In genomic region chr1:31885851-31886250, GRCh38 we compare ENCODE assay signal across 28 cellular contexts.
"Had no signal": no experiment of that assay in that cellular context is flagged by ENCODE, and none has a peak within 500 bp of the region (broad histone marks: within the 10 kb centered on the region; RNA-seq: fewer than 3 reads in every experiment).

No MANE protein-coding gene starts in this region.

- H3K27me3 ChIP-seq: stomach, suprapubic skin, testis, thyroid gland, tibial artery, tibial nerve, transverse colon, upper lobe of left lung, upper lobe of right lung, uterus, vagina had no signal

- H3K4me3 Mint-ChIP-seq: stimulated activated effector memory CD8-positive, alpha-beta T cell treated with anti-CD3 and anti-CD28 coated beads, Interleukin-12 subunit alpha, Interleukin-12 subunit beta, amount 100 ng/mL, for 72 hours; stimulated activated memory B cell treated with anti-CD40 and anti-IgM and Interleukin-4, amounts not matched to agents 10 μg/mL and 1 μg/mL and 100 μg/mL, for 72 hours; stimulated activated naive B cell treated with anti-CD40 and anti-IgM and Interleukin-4, amounts not matched to agents 10 μg/mL and 1 μg/mL and 100 μg/mL, for 72 hours; stimulated activated naive CD8-positive, alpha-beta T cell treated with anti-CD3 and anti-CD28 coated beads, Interleukin-15, amount 100 ng/mL, for 72 hours; stimulated activated naive CD8-positive, alpha-beta T cell treated with anti-CD3 and anti-CD28 coated beads, Interleukin-15, Interleukin-2, amounts not matched to agents 100 ng/mL and 50 ng/mL, for 24 hours had no signal

- FAIRE-seq: urothelium cell line had no signal

- H3K4me3 ChIP-seq: stomach, suprapubic skin, testis, thoracic aorta, thyroid gland, tibial artery, tibial nerve, transverse colon, upper lobe of left lung, upper lobe of right lung, uterus, vagina had no signal

- H3K4me1 ChIP-seq: suprapubic skin, uterus, vagina had no signal

- H3K27me3 Mint-ChIP-seq: stimulated activated memory B cell treated with anti-CD40 and anti-IgM and Interleukin-4, amounts not matched to agents 10 μg/mL and 1 μg/mL and 100 μg/mL, for 72 hours; stimulated activated naive B cell treated with anti-CD40 and anti-IgM and Interleukin-4, amounts not matched to agents 10 μg/mL and 1 μg/mL and 100 μg/mL, for 72 hours; stimulated activated naive CD8-positive, alpha-beta T cell treated with anti-CD3 and anti-CD28 coated beads, Interleukin-15, amount 100 ng/mL, for 72 hours; stimulated activated naive CD8-positive, alpha-beta T cell treated with anti-CD3 and anti-CD28 coated beads, Interleukin-15, Interleukin-2, amounts not matched to agents 100 ng/mL and 50 ng/mL, for 24 hours had no signal

- H3K36me3 ChIP-seq: stomach, suprapubic skin, thoracic aorta, thyroid gland, tibial artery, tibial nerve, transverse colon, upper lobe of left lung, upper lobe of right lung, uterus, vagina had no signal

- H3K27ac ChIP-seq: stomach, suprapubic skin, testis, thoracic aorta, thyroid gland, tibial artery, tibial nerve, transverse colon, upper lobe of left lung, upper lobe of right lung, uterus, vagina had no signal

- ATAC-seq: stimulated activated effector memory CD8-positive, alpha-beta T cell treated with anti-CD3 and anti-CD28 coated beads, Interleukin-12 subunit alpha, Interleukin-12 subunit beta, amount 100 ng/mL, for 72 hours; stimulated activated memory B cell treated with anti-CD40 and anti-IgM and Interleukin-4, amounts not matched to agents 10 μg/mL and 1 μg/mL and 100 μg/mL, for 72 hours; stimulated activated naive B cell treated with anti-CD40 and anti-IgM and Interleukin-4, amounts not matched to agents 10 μg/mL and 1 μg/mL and 100 μg/mL, for 72 hours; stimulated activated naive CD8-positive, alpha-beta T cell treated with anti-CD3 and anti-CD28 coated beads, Interleukin-15, amount 100 ng/mL, for 72 hours; stimulated activated naive CD8-positive, alpha-beta T cell treated with anti-CD3 and anti-CD28 coated beads, Interleukin-15, Interleukin-2, amounts not matched to agents 100 U/mL and 50 U/mL, for 24 hours; upper lobe of right lung had no signal

- H3K9me3 ChIP-seq: stomach, suprapubic skin, testis, thoracic aorta, thyroid gland, tibial artery, tibial nerve, transverse colon, upper lobe of left lung, upper lobe of right lung, uterus, vagina had no signal

- H3K9me3 Mint-ChIP-seq: stimulated activated effector memory CD8-positive, alpha-beta T cell treated with anti-CD3 and anti-CD28 coated beads, Interleukin-12 subunit alpha, Interleukin-12 subunit beta, amount 100 ng/mL, for 72 hours; stimulated activated memory B cell treated with anti-CD40 and anti-IgM and Interleukin-4, amounts not matched to agents 10 μg/mL and 1 μg/mL and 100 μg/mL, for 72 hours; stimulated activated naive B cell treated with anti-CD40 and anti-IgM and Interleukin-4, amounts not matched to agents 10 μg/mL and 1 μg/mL and 100 μg/mL, for 72 hours; stimulated activated naive CD8-positive, alpha-beta T cell treated with anti-CD3 and anti-CD28 coated beads, Interleukin-15, amount 100 ng/mL, for 72 hours; stimulated activated naive CD8-positive, alpha-beta T cell treated with anti-CD3 and anti-CD28 coated beads, Interleukin-15, Interleukin-2, amounts not matched to agents 100 ng/mL and 50 ng/mL, for 24 hours had no signal

- H3K36me3 Mint-ChIP-seq: stimulated activated effector memory CD8-positive, alpha-beta T cell treated with anti-CD3 and anti-CD28 coated beads, Interleukin-12 subunit alpha, Interleukin-12 subunit beta, amount 100 ng/mL, for 72 hours; stimulated activated memory B cell treated with anti-CD40 and anti-IgM and Interleukin-4, amounts not matched to agents 10 μg/mL and 1 μg/mL and 100 μg/mL, for 72 hours had no signal

- H3K27ac Mint-ChIP-seq: stimulated activated effector memory CD8-positive, alpha-beta T cell treated with anti-CD3 and anti-CD28 coated beads, Interleukin-12 subunit alpha, Interleukin-12 subunit beta, amount 100 ng/mL, for 72 hours; stimulated activated naive B cell treated with anti-CD40 and anti-IgM and Interleukin-4, amounts not matched to agents 10 μg/mL and 1 μg/mL and 100 μg/mL, for 72 hours; stimulated activated naive CD8-positive, alpha-beta T cell treated with anti-CD3 and anti-CD28 coated beads, Interleukin-15, amount 100 ng/mL, for 72 hours; stimulated activated naive CD8-positive, alpha-beta T cell treated with anti-CD3 and anti-CD28 coated beads, Interleukin-15, Interleukin-2, amounts not matched to agents 100 ng/mL and 50 ng/mL, for 24 hours had no signal

- DNase-seq: stimulated activated CD4-positive, alpha-beta T cell treated with anti-CD3 and anti-CD28 coated beads, Interleukin-2, amount 100 ng/mL, for 48 hours; stimulated activated CD4-positive, alpha-beta T cell treated with anti-CD3 and anti-CD28 coated beads, Interleukin-4, amount 100 ng/mL, for 1 hour; stimulated activated CD4-positive, alpha-beta T cell treated with anti-CD3 and anti-CD28 coated beads, Interleukin-4, amount 100 ng/mL, for 24 hours; stimulated activated CD4-positive, alpha-beta T cell treated with anti-CD3 and anti-CD28 coated beads, Interleukin-4, amount 100 ng/mL, for 4 hours; stimulated activated CD8-positive, alpha-beta memory T cell treated with anti-CD3 and anti-CD28 coated beads, Interleukin-4, amount 100 ng/mL, for 48 hours; stimulated activated naive B cell treated with anti-CD40 and anti-IgM and Interleukin-4, amounts not matched to agents 10 μg/mL and 1 μg/mL and 100 μg/mL, for 72 hours; stimulated activated naive CD4-positive, alpha-beta T cell; stimulated activated naive CD4-positive, alpha-beta T cell treated with Interleukin-2 at 50 U/mL for 16 hours; stimulated activated naive CD8-positive, alpha-beta T cell treated with anti-CD3 and anti-CD28 coated beads, Interleukin-15, amount 100 ng/mL, for 72 hours; stimulated activated naive CD8-positive, alpha-beta T cell treated with anti-CD3 and anti-CD28 coated beads, Interleukin-15, Interleukin-2, amounts not matched to agents 100 U/mL and 50 U/mL, for 24 hours; stomach; substantia nigra; testis; thyroid gland; tibial artery; transverse colon; trophoblast cell; upper lobe of right lung; uterus had no signal
